12 cellular contexts compared by ENCODE assay signal in genomic region chr19:49450405-49450804, GRCh38. TPM values are rescaled to one million over a fixed set of nuclear protein-coding genes. Genes with fewer than 3 reads are reported as not detected.
DNase-seq lines count a peak whose midpoint lies in the region; ATAC-seq and TF ChIP-seq lines count a peak whose summit lies in the region.
"Had no signal": no experiment of that assay in that cellular context is flagged by ENCODE, and none has a peak within 500 bp of the region (broad histone marks: within the 10 kb centered on the region; RNA-seq: fewer than 3 reads in every experiment).

No MANE protein-coding gene starts in this region.

- H3K27ac Mint-ChIP-seq in IgD-negative memory B cell (peak overlapping the region in 1 of 3 donors; percentile 39), MCF 10A (ENCODE audit: low read depth, unreplicated experiment) (peak overlapping the region; percentile 99), nephron progenitor cell (no peak overlapping the region)

- H3K27me3 Mint-ChIP-seq in IgD-negative memory B cell (no peaks in the 10 kb centered on the region), MCF 10A (ENCODE audit: insufficient read depth, unreplicated experiment) (no peaks in the 10 kb centered on the region), nephron progenitor cell (ENCODE audit: low read depth, poor library complexity) (peaks cover 7% of the 10 kb centered on the region)

- peaks cover 19 to 31% (median 19%) of the 10 kb centered on the region in 3 donors for H3K4me1 Mint-ChIP-seq in IgD-negative memory B cell
- H3K4me1 Mint-ChIP-seq in MCF 10A (ENCODE audit: insufficient read depth, unreplicated experiment), result peaks cover 16% of the 10 kb centered on the region
- peaks cover 50% of the 10 kb centered on the region for H3K4me1 Mint-ChIP-seq in nephron progenitor cell

- H3K4me3 Mint-ChIP-seq in IgD-negative memory B cell (peak overlapping the region; percentile 88 to 100 (median 94)), MCF 10A (ENCODE audit: unreplicated experiment) (peak overlapping the region; percentile 96), nephron progenitor cell (peak overlapping the region; percentile 96)

- intact Hi-C loops in MCF 10A (cut with micrococcal nuclease), result loop anchor here (5.0 kb wide), 1 partner anchor 37 kb away; the partner anchor contains the start of gene RPL13A

- ATAC-seq in HG03442 (IDR thresholded peaks at IDR 0.05; ENCODE audit: unreplicated experiment) (no peak), HG03521 (IDR thresholded peaks at IDR 0.05; ENCODE audit: unreplicated experiment) (no peak)

- TF ChIP-seq CTCF in C4-2B (conservative IDR thresholded peaks at IDR 0.05) (no peak), MCF 10A (IDR thresholded peaks at IDR 0.05; ENCODE audit: unreplicated experiment) (no peak), nephron progenitor cell (IDR thresholded peaks at IDR 0.05) (no peak)

- H3K36me3 Mint-ChIP-seq in IgD-negative memory B cell (peaks cover 3% of the 10 kb centered on the region), MCF 10A (ENCODE audit: insufficient read depth, unreplicated experiment) (peaks cover 45% of the 10 kb centered on the region), nephron progenitor cell (ENCODE audit: low read depth) (peaks cover 45% of the 10 kb centered on the region)

- POLR2A ChIA-PET in MCF 10A (lab: Yijun Ruan, JAX), result interaction anchor here (1.0 to 4.8 kb wide), 4 partner anchors 38 to 179 kb away, joined by 3 to 43 read pairs (median 30); partner anchors contain the start of genes NOSIP, PRRG2, RPL13A and RPS11

- no peak for DNase-seq in MCF 10A (ENCODE audit: unreplicated experiment)
- no peak for DNase-seq in nephron progenitor cell
- no peak for DNase-seq in RKO (ENCODE audit: low spot score)
- DNase-seq in stimulated activated CD4-positive, alpha-beta T cell treated with anti-CD3 and anti-CD28 coated beads, Interleukin-4, amount 100 ng/mL, for 4 hours, result no peak
- DNase-seq: effector CD8-positive, alpha-beta T cell; NCI-H1436 treated with DMSO at 0.1 percent for 48 hours had no signal

- CTCF ChIA-PET in MCF 10A (lab: Yijun Ruan, JAX), result interaction anchor here (0.6 to 1.6 kb wide), 5 partner anchors 8 to 225 kb away, joined by 3 to 7 read pairs (median 3); no protein-coding TSS in a partner anchor

- BruUV-seq in MCF 10A (replicated peaks; lab: Mats Ljungman, UMichigan), result no TSS peak

- peak overlapping the region; percentile 83 for H3K27ac ChIP-seq in C4-2B

- H3K9me3 Mint-ChIP-seq in IgD-negative memory B cell, result no peaks in the 10 kb centered on the region
- H3K9me3 Mint-ChIP-seq in MCF 10A (ENCODE audit: unreplicated experiment), result no peaks in the 10 kb centered on the region
- H3K9me3 Mint-ChIP-seq in nephron progenitor cell, result no peaks in the 10 kb centered on the region

RNA-seq across cellular contexts. Expression of gene PIH1D1, which starts 1.2 kb away (rescaled TPM):
- polyA plus RNA-seq in IgD-negative memory B cell, result 98.8 TPM
- total RNA-seq in MCF 10A (2022), result 86.3 and 116 TPM in 2 replicates

RNA-seq across cellular contexts. Expression of gene ALDH16A1, which starts 2.6 kb away (rescaled TPM):
- polyA plus RNA-seq in IgD-negative memory B cell, result 67.5 TPM
- total RNA-seq in MCF 10A (2022), result 28.4 and 34.2 TPM in 2 replicates

RNA-seq across cellular contexts. Expression of gene SLC17A7, which starts 9.1 kb away (rescaled TPM):
- polyA plus RNA-seq in IgD-negative memory B cell, result not detected
- not detected in 2 replicates for total RNA-seq in MCF 10A (2022)

RNA-seq across cellular contexts. Expression of gene FLT3LG, which starts 23.6 kb away (rescaled TPM):
- 24.3 TPM for polyA plus RNA-seq in IgD-negative memory B cell
- 1.5 and 3.6 TPM in 2 replicates for total RNA-seq in MCF 10A (2022)

RNA-seq across cellular contexts. Expression of gene GFY, which starts 25.2 kb away (rescaled TPM):
- polyA plus RNA-seq in IgD-negative memory B cell, result not detected
- total RNA-seq in MCF 10A (2022), result not detected in 2 replicates
- total RNA-seq: myocyte, subcutaneous adipose tissue had no signal
